In the genomic region with DNA sequence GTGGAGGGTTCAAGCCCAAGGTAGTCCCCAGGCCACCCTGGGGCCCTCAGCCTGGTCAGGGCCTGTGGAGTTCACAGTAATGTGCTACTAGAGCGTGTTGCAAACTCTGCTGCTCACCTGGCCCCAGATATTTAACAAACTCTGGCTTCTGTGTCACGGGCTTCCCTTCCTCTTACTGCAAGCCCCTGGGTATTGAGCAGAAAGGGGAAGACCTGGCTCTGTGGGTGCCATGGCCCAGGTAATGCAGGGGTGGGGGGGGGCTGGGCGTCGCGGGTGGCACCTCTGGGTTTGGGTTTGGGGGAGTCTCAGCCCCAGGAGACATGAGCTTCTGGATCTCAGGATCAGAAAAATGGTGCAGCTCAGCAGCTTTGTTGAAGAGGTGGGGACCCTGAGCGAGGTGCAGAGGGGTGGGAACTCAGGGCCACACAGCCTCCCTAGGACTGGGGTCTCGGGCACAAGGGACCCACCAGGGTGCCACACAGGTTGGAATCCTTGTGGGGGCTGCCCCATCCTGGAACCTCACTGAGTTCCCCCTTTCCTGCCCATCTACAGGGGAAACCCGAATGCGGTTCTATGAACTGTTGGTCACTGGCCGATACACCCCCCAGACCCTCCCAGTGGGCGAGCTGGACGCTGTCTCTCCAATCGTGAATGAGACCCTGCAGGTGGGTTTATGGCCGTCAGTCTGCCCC, we compare ENCODE assay signal across 11 cellular contexts. TPM values are rescaled to one million over a fixed set of nuclear protein-coding genes. Genes with fewer than 3 reads are reported as not detected.
DNase-seq lines count a peak whose midpoint lies in the region; ATAC-seq and TF ChIP-seq lines count a peak whose summit lies in the region.
"Had no signal": no experiment of that assay in that cellular context is flagged by ENCODE, and none has a peak within 500 bp of the region (broad histone marks: within the 10 kb centered on the region; RNA-seq: fewer than 3 reads in every experiment).

No MANE protein-coding gene starts in this region.

- CTCF ChIA-PET in CD8-positive, alpha-beta T cell (lab: Charles Lee): interaction anchor here (0.7 to 45.9 kb wide), 4 partner anchors 21 to 111 kb away, joined by 3 to 2042 read pairs (median 4); partner anchors contain the start of genes RHOF and SETD1B

- TF ChIP-seq CTCF in CD8-positive, alpha-beta T cell (IDR thresholded peaks at IDR 0.05): no peak
- TF ChIP-seq CTCF in Loucy (conservative IDR thresholded peaks at IDR 0.05; ENCODE audit: low read length) (no peak), psoas muscle (IDR thresholded peaks at IDR 0.05) (no peak)

- H3K27ac Mint-ChIP-seq in CD8-positive, alpha-beta T cell: peak overlapping the region; percentile 69
- peak overlapping the region; percentile 35 for H3K27ac Mint-ChIP-seq in central memory CD8-positive, alpha-beta T cell (ENCODE audit: low read depth)

- H3K27me3 Mint-ChIP-seq in CD8-positive, alpha-beta T cell (ENCODE audit: low read depth): no peaks in the 10 kb centered on the region
- no peaks in the 10 kb centered on the region for H3K27me3 Mint-ChIP-seq in central memory CD8-positive, alpha-beta T cell

- POLR2A ChIA-PET in CD8-positive, alpha-beta T cell (lab: Charles Lee): interaction anchor here (1.0 to 20.5 kb wide), 3 partner anchors 18 to 96 kb away, joined by 3 to 1016 read pairs (median 3); partner anchors contain the start of genes PSMD9, RHOF, SETD1B and TMEM120B

- H3K9me3 Mint-ChIP-seq in CD8-positive, alpha-beta T cell: no peaks in the 10 kb centered on the region
- H3K9me3 Mint-ChIP-seq in central memory CD8-positive, alpha-beta T cell: no peaks in the 10 kb centered on the region

- H3K36me3 ChIP-seq in CD8-positive, alpha-beta T cell (ENCODE audit: insufficient read depth, low read length): peaks cover 25% of the 10 kb centered on the region
- H3K36me3 ChIP-seq in Loucy (ENCODE audit: insufficient read depth, low read length): peaks cover 17% of the 10 kb centered on the region; the same call in 1 of the 2 replicates
- peaks cover 3 to 34% of the 10 kb centered on the region in 2 donors for H3K36me3 ChIP-seq in psoas muscle (ENCODE audit: insufficient read depth in 1 of 2, low read depth in 1 of 2)

- ATAC-seq in CD8-positive, alpha-beta T cell: no peak
- ATAC-seq in central memory CD8-positive, alpha-beta T cell (replicated peaks; ENCODE audit: extremely low read depth, poor library complexity, severe bottlenecking): no peak
- ATAC-seq in psoas muscle: no peak
- ATAC-seq in GM21717 (IDR thresholded peaks at IDR 0.05; ENCODE audit: unreplicated experiment): no peak
- ATAC-seq: HCT116 had no signal

- H3K4me3 Mint-ChIP-seq in CD8-positive, alpha-beta T cell: peak overlapping the region; percentile 89
- peak overlapping the region; percentile 99 for H3K4me3 Mint-ChIP-seq in central memory CD8-positive, alpha-beta T cell

- intact Hi-C loops in CD8-positive, alpha-beta T cell (cut with DNase I, micrococcal nuclease): no loop called here
- intact Hi-C loops in psoas muscle (cut with DNase I): no loop called here

- WGBS in psoas muscle, 3 donors: 73 to 86% (median 81%) methylated on average over 14 of the region's 14 CpGs

- H3K4me2 ChIP-seq in Loucy (ENCODE audit: low read depth, low read length, poor library complexity, severe bottlenecking): peak overlapping the region; percentile 75

- no peak for DNase-seq in CD8-positive, alpha-beta T cell
- no peak for DNase-seq in central memory CD8-positive, alpha-beta T cell (ENCODE audit: low spot score in 2 of 2)
- no peak for DNase-seq in psoas muscle
- no peak for DNase-seq in activated CD4-positive, CD25-positive, alpha-beta regulatory T cell (lab: John Stamatoyannopoulos, UW)
- DNase-seq in RKO (ENCODE audit: low spot score): no peak
- DNase-seq: NCI-H1048, NCI-H345, T-helper 1 cell had no signal

- peaks cover 50% of the 10 kb centered on the region for H3K36me3 Mint-ChIP-seq in CD8-positive, alpha-beta T cell
- H3K36me3 Mint-ChIP-seq in central memory CD8-positive, alpha-beta T cell (ENCODE audit: insufficient read depth): peaks cover 60% of the 10 kb centered on the region

- H3K4me1 Mint-ChIP-seq in CD8-positive, alpha-beta T cell (ENCODE audit: low read depth): peaks cover 43% of the 10 kb centered on the region
- peaks cover 45% of the 10 kb centered on the region for H3K4me1 Mint-ChIP-seq in central memory CD8-positive, alpha-beta T cell

- peak overlapping the region; percentile 15 for H3K4me3 ChIP-seq in CD8-positive, alpha-beta T cell (ENCODE audit: low read depth, low read length)
- H3K4me3 ChIP-seq in Loucy (ENCODE audit: low read length, poor library complexity, severe bottlenecking): no peak overlapping the region
- H3K4me3 ChIP-seq in psoas muscle: peak overlapping the region; percentile 86

- no peaks in the 10 kb centered on the region for H3K9me2 ChIP-seq in Loucy (replicated peaks; ENCODE audit: low read depth, low read length)

- H2AFZ ChIP-seq in Loucy (ENCODE audit: low read length): no peak overlapping the region

- no peaks in the 10 kb centered on the region for H3K9me3 ChIP-seq in CD8-positive, alpha-beta T cell (ENCODE audit: low read length)
- H3K9me3 ChIP-seq in Loucy (ENCODE audit: insufficient read depth, low read depth, low read length): no peaks in the 10 kb centered on the region
- no peaks in the 10 kb centered on the region for H3K9me3 ChIP-seq in psoas muscle

- H3K9ac ChIP-seq in Loucy (ENCODE audit: low read depth, low read length, poor library complexity, severe bottlenecking): no peak overlapping the region

- H3K4me1 ChIP-seq in CD8-positive, alpha-beta T cell (ENCODE audit: insufficient read depth, low read length): peaks cover 46% of the 10 kb centered on the region
- H3K4me1 ChIP-seq in Loucy (ENCODE audit: insufficient read depth, low read length, poor library complexity, severe bottlenecking) (peaks cover 41% of the 10 kb centered on the region), psoas muscle (peaks cover 45% of the 10 kb centered on the region)

- peaks cover 6% of the 10 kb centered on the region; the same call in 1 of the 2 replicates for H3F3A ChIP-seq in Loucy (ENCODE audit: low read depth)

- H3K27me3 ChIP-seq in CD8-positive, alpha-beta T cell (ENCODE audit: insufficient read depth, low read length): no peaks in the 10 kb centered on the region
- no peaks in the 10 kb centered on the region for H3K27me3 ChIP-seq in Loucy (ENCODE audit: insufficient read depth, low read length, poor library complexity, severe bottlenecking)
- no peaks in the 10 kb centered on the region for H3K27me3 ChIP-seq in psoas muscle (ENCODE audit: insufficient read depth in 3 of 3, low read length in 2 of 3)

- peaks cover 50% of the 10 kb centered on the region for H4K20me1 ChIP-seq in Loucy (ENCODE audit: insufficient read depth, low read length, poor library complexity, severe bottlenecking)

- H3K27ac ChIP-seq in CD8-positive, alpha-beta T cell (ENCODE audit: low read depth, low read length): no peak overlapping the region
- no peak overlapping the region for H3K27ac ChIP-seq in psoas muscle

- H3K79me2 ChIP-seq in Loucy (ENCODE audit: insufficient read depth, low read length): peaks cover 85% of the 10 kb centered on the region

RNA-seq across cellular contexts. Expression of gene SETD1B, which starts 4.0 kb away (rescaled TPM):
- 100 to 1,000 TPM; 181 to 190 TPM for total RNA-seq in CD8-positive, alpha-beta T cell
- total RNA-seq in psoas muscle: 10 to 100 TPM in 3 of 4 donors, 1 to 10 TPM in 1; 9.2 to 13.0 (median 11.8) TPM
- 1 to 10 TPM; 2.8 to 7.5 (median 3.0) TPM for polyA plus RNA-seq in psoas muscle

RNA-seq across cellular contexts. Expression of gene RHOF, which starts 14.3 kb away (rescaled TPM):
- 100 to 1,000 TPM; 185 TPM for total RNA-seq in CD8-positive, alpha-beta T cell
- 1 to 10 TPM; 3.3 to 4.8 (median 3.9) TPM for total RNA-seq in psoas muscle
- polyA plus RNA-seq in psoas muscle: 1 to 10 TPM; 1.4 to 4.3 (median 1.6) TPM

RNA-seq across cellular contexts. Expression of gene HPD, which starts 50.9 kb away (rescaled TPM):
- total RNA-seq in CD8-positive, alpha-beta T cell: not detected
- total RNA-seq in psoas muscle: 1 to 10 TPM; 1.1 to 3.3 (median 3.0) TPM
- 1 to 10 TPM in 1 of 3 donors, under 1 TPM in 2; 0.67 to 1.6 (median 0.70) TPM for polyA plus RNA-seq in psoas muscle

Comparison
In these comparisons a context has a peak if more than half of its experiments do, and no peak if none do; other contexts are left out.
1. RNA of gene SETD1B, which starts 4.0 kb away (total RNA-seq): 181 to 190 TPM in CD8-positive, alpha-beta T cell; 9.2 to 13.0 TPM in psoas muscle; every median in the first group is over 10 times any median in the second.
2. RNA of gene RHOF, which starts 14.3 kb away (total RNA-seq): 185 TPM in CD8-positive, alpha-beta T cell; 3.3 to 4.8 TPM in psoas muscle; every median in the first group is over 10 times any median in the second.